Comparison of ENCODE assay signal across 21 cellular contexts in genomic region chr11:73804712-73805111, GRCh38.
"Had no signal": no experiment of that assay in that cellular context is flagged by ENCODE, and none has a peak within 500 bp of the region (broad histone marks: within the 10 kb centered on the region; RNA-seq: fewer than 3 reads in every experiment).

No MANE protein-coding gene starts in this region.

- H3K4me1 Mint-ChIP-seq: activated CD8-positive, alpha-beta memory T cell treated with anti-CD3 and anti-CD28 coated beads, Interleukin-2, amount 10 ng/mL, durations not matched to agents 7 days and 5 days; nephron had no signal

- H3K4me1 ChIP-seq: adrenal gland, pancreas, psoas muscle, right atrium auricular region, upper lobe of right lung had no signal

- FAIRE-seq: astrocyte, colon, islet of Langerhans, pancreas had no signal

- H3K27me3 ChIP-seq: adrenal gland, heart left ventricle, pancreas, right atrium auricular region, upper lobe of right lung had no signal

- H3K4me3 Mint-ChIP-seq: activated CD4-positive, alpha-beta memory T cell treated with anti-CD3 and anti-CD28 coated beads for 36 hours; activated CD8-positive, alpha-beta memory T cell treated with anti-CD3 and anti-CD28 coated beads, Interleukin-2, amount 10 ng/mL, durations not matched to agents 7 days and 5 days; nephron; T-helper 17 cell had no signal

- H3K27me3 Mint-ChIP-seq: activated CD4-positive, alpha-beta memory T cell treated with anti-CD3 and anti-CD28 coated beads for 36 hours; activated CD8-positive, alpha-beta memory T cell treated with anti-CD3 and anti-CD28 coated beads, Interleukin-2, amount 10 ng/mL, durations not matched to agents 7 days and 5 days; T-helper 17 cell had no signal

- ATAC-seq: activated CD8-positive, alpha-beta memory T cell treated with anti-CD3 and anti-CD28 coated beads, Interleukin-2, amount 10 ng/mL, durations not matched to agents 7 days and 5 days; activated naive CD4-positive, alpha-beta T cell treated with anti-CD3 and anti-CD28 coated beads, Interleukin-2, amount 50 U/mL, for 72 hours; heart left ventricle; left ventricle myocardium superior; pancreas; psoas muscle; stimulated activated naive CD8-positive, alpha-beta T cell treated with anti-CD3 and anti-CD28 coated beads, Interleukin-15, Interleukin-2, amounts not matched to agents 100 U/mL and 50 U/mL, for 24 hours; T-helper 17 cell; upper lobe of right lung had no signal

- H3K36me3 ChIP-seq: adrenal gland had no signal

- H3K9me3 Mint-ChIP-seq: activated CD4-positive, alpha-beta memory T cell treated with anti-CD3 and anti-CD28 coated beads for 36 hours; activated naive CD4-positive, alpha-beta T cell treated with anti-CD3 and anti-CD28 coated beads, Interleukin-2, amount 50 U/mL, for 72 hours; nephron had no signal

- DNase-seq: activated CD4-positive, alpha-beta memory T cell treated with anti-CD3 and anti-CD28 coated beads for 36 hours; activated CD4-positive, alpha-beta T cell treated with anti-CD3 and anti-CD28 coated beads for 48 hours; activated CD8-positive, alpha-beta memory T cell treated with anti-CD3 and anti-CD28 coated beads, Interleukin-2, amount 10 ng/mL, durations not matched to agents 7 days and 5 days; activated effector memory CD4-positive, alpha-beta T cell treated with anti-CD3 and anti-CD28 coated beads, Interleukin-2, amount 50 U/mL, for 16 hours; activated T-cell treated with anti-CD3 and anti-CD28 coated beads for 4 hours; adrenal gland; central memory CD4-positive, alpha-beta T cell; heart left ventricle; left ventricle myocardium superior; pancreas; psoas muscle; stimulated activated CD4-positive, alpha-beta T cell treated with anti-CD3 and anti-CD28 coated beads, Interleukin-4, amount 100 ng/mL, for 4 hours; stimulated activated naive CD8-positive, alpha-beta T cell treated with anti-CD3 and anti-CD28 coated beads, Interleukin-15, Interleukin-2, amounts not matched to agents 100 U/mL and 50 U/mL, for 24 hours; T-helper 17 cell; upper lobe of right lung had no signal

- H3K4me3 ChIP-seq: adrenal gland, heart left ventricle, pancreas, psoas muscle, right atrium auricular region, upper lobe of right lung had no signal

- H3K27ac Mint-ChIP-seq: activated CD4-positive, alpha-beta memory T cell treated with anti-CD3 and anti-CD28 coated beads for 36 hours; activated CD8-positive, alpha-beta memory T cell treated with anti-CD3 and anti-CD28 coated beads, Interleukin-2, amount 10 ng/mL, durations not matched to agents 7 days and 5 days; activated naive CD4-positive, alpha-beta T cell treated with anti-CD3 and anti-CD28 coated beads, Interleukin-2, amount 50 U/mL, for 72 hours; nephron had no signal

- H3K9me3 ChIP-seq: adrenal gland, heart left ventricle, pancreas, psoas muscle, right atrium auricular region, upper lobe of right lung had no signal
